ENCODE assay signal across 1 cellular context in the genomic region with DNA sequence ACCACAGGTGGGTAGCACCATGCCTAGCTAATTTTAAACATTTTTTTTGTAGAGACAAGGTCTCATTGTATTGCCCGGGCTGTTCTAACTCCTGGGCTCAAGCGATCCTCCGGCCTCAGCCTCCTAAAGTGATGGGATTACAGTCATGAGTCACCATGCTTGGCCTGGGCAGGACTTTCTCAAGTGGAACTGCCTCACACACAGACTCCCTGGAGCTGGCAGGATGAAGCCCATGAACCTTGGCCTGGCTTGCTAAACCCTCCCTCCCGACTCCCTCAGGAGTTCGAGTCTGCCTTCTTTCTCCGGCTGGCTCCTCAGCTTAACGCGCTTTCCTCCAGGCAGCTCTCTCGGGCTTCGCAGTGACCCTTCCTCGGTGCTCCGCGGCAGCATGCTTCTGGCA.
TF ChIP-seq lines count a peak whose summit lies in the region.

No MANE protein-coding gene starts in this region.

TF ChIP-seq in GM23338, 12 proteins besides CTCF, POLR2A, EP300 and RAD21 (continued from another document):
- TF ChIP-seq, protein P1, sequence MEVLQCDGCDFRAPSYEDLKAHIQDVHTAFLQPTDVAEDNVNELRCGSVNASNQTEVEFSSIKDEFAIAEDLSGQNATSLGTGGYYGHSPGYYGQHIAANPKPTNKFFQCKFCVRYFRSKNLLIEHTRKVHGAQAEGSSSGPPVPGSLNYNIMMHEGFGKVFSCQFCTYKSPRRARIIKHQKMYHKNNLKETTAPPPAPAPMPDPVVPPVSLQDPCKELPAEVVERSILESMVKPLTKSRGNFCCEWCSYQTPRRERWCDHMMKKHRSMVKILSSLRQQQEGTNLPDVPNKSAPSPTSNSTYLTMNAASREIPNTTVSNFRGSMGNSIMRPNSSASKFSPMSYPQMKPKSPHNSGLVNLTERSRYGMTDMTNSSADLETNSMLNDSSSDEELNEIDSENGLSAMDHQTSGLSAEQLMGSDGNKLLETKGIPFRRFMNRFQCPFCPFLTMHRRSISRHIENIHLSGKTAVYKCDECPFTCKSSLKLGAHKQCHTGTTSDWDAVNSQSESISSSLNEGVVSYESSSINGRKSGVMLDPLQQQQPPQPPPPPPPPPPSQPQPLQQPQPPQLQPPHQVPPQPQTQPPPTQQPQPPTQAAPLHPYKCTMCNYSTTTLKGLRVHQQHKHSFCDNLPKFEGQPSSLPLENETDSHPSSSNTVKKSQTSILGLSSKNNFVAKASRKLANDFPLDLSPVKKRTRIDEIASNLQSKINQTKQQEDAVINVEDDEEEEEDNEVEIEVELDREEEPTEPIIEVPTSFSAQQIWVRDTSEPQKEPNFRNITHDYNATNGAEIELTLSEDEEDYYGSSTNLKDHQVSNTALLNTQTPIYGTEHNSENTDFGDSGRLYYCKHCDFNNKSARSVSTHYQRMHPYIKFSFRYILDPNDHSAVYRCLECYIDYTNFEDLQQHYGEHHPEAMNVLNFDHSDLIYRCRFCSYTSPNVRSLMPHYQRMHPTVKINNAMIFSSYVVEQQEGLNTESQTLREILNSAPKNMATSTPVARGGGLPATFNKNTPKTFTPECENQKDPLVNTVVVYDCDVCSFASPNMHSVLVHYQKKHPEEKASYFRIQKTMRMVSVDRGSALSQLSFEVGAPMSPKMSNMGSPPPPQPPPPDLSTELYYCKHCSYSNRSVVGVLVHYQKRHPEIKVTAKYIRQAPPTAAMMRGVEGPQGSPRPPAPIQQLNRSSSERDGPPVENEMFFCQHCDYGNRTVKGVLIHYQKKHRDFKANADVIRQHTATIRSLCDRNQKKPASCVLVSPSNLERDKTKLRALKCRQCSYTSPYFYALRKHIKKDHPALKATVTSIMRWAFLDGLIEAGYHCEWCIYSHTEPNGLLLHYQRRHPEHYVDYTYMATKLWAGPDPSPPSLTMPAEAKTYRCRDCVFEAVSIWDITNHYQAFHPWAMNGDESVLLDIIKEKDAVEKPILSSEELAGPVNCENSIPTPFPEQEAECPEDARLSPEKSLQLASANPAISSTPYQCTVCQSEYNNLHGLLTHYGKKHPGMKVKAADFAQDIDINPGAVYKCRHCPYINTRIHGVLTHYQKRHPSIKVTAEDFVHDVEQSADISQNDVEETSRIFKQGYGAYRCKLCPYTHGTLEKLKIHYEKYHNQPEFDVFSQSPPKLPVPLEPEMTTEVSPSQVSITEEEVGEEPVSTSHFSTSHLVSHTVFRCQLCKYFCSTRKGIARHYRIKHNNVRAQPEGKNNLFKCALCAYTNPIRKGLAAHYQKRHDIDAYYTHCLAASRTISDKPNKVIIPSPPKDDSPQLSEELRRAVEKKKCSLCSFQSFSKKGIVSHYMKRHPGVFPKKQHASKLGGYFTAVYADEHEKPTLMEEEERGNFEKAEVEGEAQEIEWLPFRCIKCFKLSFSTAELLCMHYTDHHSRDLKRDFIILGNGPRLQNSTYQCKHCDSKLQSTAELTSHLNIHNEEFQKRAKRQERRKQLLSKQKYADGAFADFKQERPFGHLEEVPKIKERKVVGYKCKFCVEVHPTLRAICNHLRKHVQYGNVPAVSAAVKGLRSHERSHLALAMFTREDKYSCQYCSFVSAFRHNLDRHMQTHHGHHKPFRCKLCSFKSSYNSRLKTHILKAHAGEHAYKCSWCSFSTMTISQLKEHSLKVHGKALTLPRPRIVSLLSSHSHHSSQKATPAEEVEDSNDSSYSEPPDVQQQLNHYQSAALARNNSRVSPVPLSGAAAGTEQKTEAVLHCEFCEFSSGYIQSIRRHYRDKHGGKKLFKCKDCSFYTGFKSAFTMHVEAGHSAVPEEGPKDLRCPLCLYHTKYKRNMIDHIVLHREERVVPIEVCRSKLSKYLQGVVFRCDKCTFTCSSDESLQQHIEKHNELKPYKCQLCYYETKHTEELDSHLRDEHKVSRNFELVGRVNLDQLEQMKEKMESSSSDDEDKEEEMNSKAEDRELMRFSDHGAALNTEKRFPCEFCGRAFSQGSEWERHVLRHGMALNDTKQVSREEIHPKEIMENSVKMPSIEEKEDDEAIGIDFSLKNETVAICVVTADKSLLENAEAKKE (CRISPR knock-in tag; IDR thresholded peaks at IDR 0.05), result no peak
- no peak for TF ChIP-seq ZNF331 (CRISPR knock-in tag; IDR thresholded peaks at IDR 0.05; ENCODE audit: low read depth)
